Comparison of ENCODE assay signal across 8 cellular contexts in the genomic region with DNA sequence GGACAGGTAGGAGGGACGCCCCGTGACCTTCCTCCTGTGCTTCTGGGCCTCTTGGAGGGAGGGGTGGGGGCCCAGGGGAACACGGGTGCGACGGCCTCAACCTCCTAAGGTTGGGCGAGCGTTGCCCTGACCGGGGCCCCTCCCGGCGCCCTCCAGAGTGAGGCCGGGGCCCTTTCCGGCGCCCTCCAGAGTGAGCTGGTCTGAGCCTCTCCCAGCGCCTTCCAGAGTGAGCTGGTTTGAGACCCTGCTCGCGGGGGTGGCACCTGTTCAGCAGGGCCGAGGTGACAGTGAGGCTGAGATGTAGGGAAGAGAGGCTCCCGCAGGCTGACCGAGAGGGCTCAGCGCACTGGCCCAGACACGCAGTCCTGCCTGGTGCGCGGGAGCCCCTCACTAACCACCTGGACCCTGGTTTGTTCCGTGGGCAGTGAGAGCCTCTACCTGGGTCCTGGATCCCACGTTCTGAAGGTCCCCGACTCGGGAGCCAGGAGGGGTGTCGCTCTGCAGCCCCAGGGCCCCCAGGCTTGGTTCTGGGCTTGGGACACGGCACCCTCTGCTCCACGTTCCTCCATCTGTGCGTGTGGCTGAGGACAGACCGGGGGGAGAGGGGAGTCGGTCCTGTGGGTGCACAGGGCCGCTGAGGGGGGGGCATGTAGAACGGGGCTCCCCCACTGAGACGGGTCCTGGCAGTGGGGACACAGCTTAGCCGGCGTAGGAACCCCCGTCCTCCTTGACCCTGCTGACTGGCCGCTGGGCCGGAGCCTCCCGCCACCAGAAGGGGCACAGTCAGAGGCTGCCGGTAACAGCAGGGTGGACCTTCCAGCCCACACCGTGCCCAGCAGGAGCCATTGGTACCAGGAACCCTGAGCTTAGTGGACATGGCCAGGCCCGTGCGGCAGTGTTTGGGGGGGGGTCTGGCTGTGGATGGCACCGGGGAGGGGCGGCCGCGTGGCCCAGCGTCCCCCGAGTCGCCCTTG. TPM values are rescaled to one million over a fixed set of nuclear protein-coding genes. Genes with fewer than 3 reads are reported as not detected.
DNase-seq lines count a peak whose midpoint lies in the region; ATAC-seq, FAIRE-seq and TF ChIP-seq lines count a peak whose summit lies in the region.
"Had no signal": no experiment of that assay in that cellular context is flagged by ENCODE, and none has a peak within 500 bp of the region (broad histone marks: within the 10 kb centered on the region; RNA-seq: fewer than 3 reads in every experiment).

No MANE protein-coding gene starts in this region.

- peak overlapping the region; percentile 90; the same call in 1 of the 2 replicates for H3K27ac ChIP-seq in HCT116 (ENCODE audit: low read depth, low read length)
- peak overlapping the region; percentile 58 for H3K27ac ChIP-seq in angular gyrus (ENCODE audit: low read depth, low read length)
- H3K27ac ChIP-seq in kidney (ENCODE audit: low read depth in 2 of 2, low read length in 2 of 2): peak overlapping the region; percentile 23 to 57
- H3K27ac ChIP-seq in stomach: peak overlapping the region; percentile 23 to 84 (median 81)

- H3K27me3 ChIP-seq in HCT116 (ENCODE audit: insufficient read depth, low read length) (no peaks in the 10 kb centered on the region), stomach (peaks cover 0 to 39% (median 6%) of the 10 kb centered on the region in 3 donors)
- H3K27me3 ChIP-seq: adrenal gland had no signal

- H2AFZ ChIP-seq in HCT116 (ENCODE audit: low read depth, low read length, poor library complexity, severe bottlenecking): no peak overlapping the region

- H3K4me2 ChIP-seq in HCT116 (ENCODE audit: low read length): peak overlapping the region; percentile 95

- no peak for TF ChIP-seq RAD21 in HCT116 (IDR thresholded peaks at IDR 0.05; ENCODE audit: low read depth)

- TF ChIP-seq CTCF in HCT116 (IDR thresholded peaks at IDR 0.05 in 2 of 3, conservative IDR thresholded peaks at IDR 0.05 in 1 of 3; ENCODE audit: borderline replicate concordance in 1 of 3, insufficient read depth in 1 of 3, low read depth in 2 of 3, low read length in 2 of 3) (no peak), kidney (IDR thresholded peaks at IDR 0.05; ENCODE audit: borderline replicate concordance, extremely low read depth, insufficient read depth) (no peak), stomach (IDR thresholded peaks at IDR 0.05) (no peak)

- TF ChIP-seq POLR2A in HCT116 (IDR thresholded peaks at IDR 0.05; ENCODE audit: borderline replicate concordance, extremely low read depth, insufficient read depth, insufficient read length) (no peak), stomach (IDR thresholded peaks at IDR 0.05) (no peak), erythroblast (IDR thresholded peaks at IDR 0.05; ENCODE audit: low read length) (no peak)

- peak overlapping the region; percentile 76 to 82 for H3K4me3 ChIP-seq in HCT116 (replicated peaks in 1 of 2; ENCODE audit: low read depth in 1 of 2, low read length in 2 of 2)
- H3K4me3 ChIP-seq in kidney (ENCODE audit: low read length in 2 of 2): peak overlapping the region; percentile 66 to 69
- H3K4me3 ChIP-seq in stomach: peak overlapping the region; percentile 71 to 89 (median 78)

- H3K9ac ChIP-seq in HCT116 (ENCODE audit: low read length) (peak overlapping the region; percentile 83), kidney (ENCODE audit: low read length in 2 of 2) (peak overlapping the region; percentile 64 to 67)

- intact Hi-C loops in HCT116 (cut with micrococcal nuclease): no loop called here
- intact Hi-C loops in kidney (cut with DNase I): no loop called here
- intact Hi-C loops in stomach (cut with DNase I; ENCODE audit: low total_unique reads): no loop called here

- H3K4me1 ChIP-seq in HCT116 (ENCODE audit: control insufficient read depth in 1 of 2, insufficient read depth in 2 of 2, low read length in 2 of 2) (peaks cover 3 to 35% of the 10 kb centered on the region in 2 experiments; a peak in 3 of 4 replicates), kidney (ENCODE audit: control insufficient read depth in 1 of 2, insufficient read depth in 1 of 2, low read depth in 1 of 2, low read length in 2 of 2) (peaks cover 0 to 11% of the 10 kb centered on the region in 2 donors), stomach (peaks cover 0 to 86% (median 55%) of the 10 kb centered on the region in 4 donors)

- CTCF ChIA-PET in HCT116 (lab: Charles Lee): no interaction called here

- ATAC-seq in HCT116 (no peak), GM21360 (IDR thresholded peaks at IDR 0.05; ENCODE audit: unreplicated experiment) (no peak)

- POLR2A ChIA-PET in HCT116 (lab: Charles Lee): no interaction called here

- H3K9me3 ChIP-seq in HCT116 (ENCODE audit: control insufficient read depth in 1 of 2, insufficient read depth in 1 of 2, low read depth in 1 of 2, low read length in 2 of 2): no peaks in the 10 kb centered on the region
- no peaks in the 10 kb centered on the region for H3K9me3 ChIP-seq in kidney (ENCODE audit: control insufficient read depth in 1 of 2, low read length in 2 of 2)
- no peaks in the 10 kb centered on the region for H3K9me3 ChIP-seq in stomach
- H3K9me3 ChIP-seq: adrenal gland had no signal

- no peaks in the 10 kb centered on the region for H4K20me1 ChIP-seq in HCT116 (ENCODE audit: insufficient read depth)

- no peak for FAIRE-seq in kidney (lab: Jason Lieb, UNC)

- no peak for DNase-seq in HCT116 (ENCODE audit: low read depth, low spot score)
- DNase-seq in kidney: peak; percentile 81
- DNase-seq in stomach: no peak
- DNase-seq in AG08395 (ENCODE audit: low spot score): no peak
- DNase-seq in erythroblast (lab: John Stamatoyannopoulos, UW): no peak

- no peaks in the 10 kb centered on the region; the same call in 1 of the 2 replicates for H3K79me2 ChIP-seq in HCT116 (ENCODE audit: insufficient read depth, low read length)

- RAD21 ChIA-PET in HCT116 (lab: Charles Lee; ENCODE audit: low non-redundant PET in 1 of 2, low total read pairs in 2 of 2, uncharacterized antibody in 2 of 2, unreplicated experiment in 2 of 2): no interaction called here

- no peaks in the 10 kb centered on the region for H3K9me2 ChIP-seq in HCT116 (ENCODE audit: insufficient read depth)

- TF ChIP-seq EP300 in stomach (IDR thresholded peaks at IDR 0.05): no peak

- 51 to 65% (median 59%) methylated on average over 18 to 53 of the region's 53 CpGs for WGBS in stomach, 5 donors

- BruUV-seq in HCT116 (replicated peaks; lab: Mats Ljungman, UMichigan): no TSS peak

- peaks cover 0 to 11% of the 10 kb centered on the region in 2 experiments; a peak in 2 of 4 replicates for H3K36me3 ChIP-seq in HCT116 (ENCODE audit: control insufficient read depth in 1 of 2, insufficient read depth in 2 of 2, low read length in 2 of 2)
- peaks cover 2 to 22% of the 10 kb centered on the region in 2 donors for H3K36me3 ChIP-seq in kidney (ENCODE audit: control insufficient read depth in 1 of 2, insufficient read depth in 2 of 2, low read length in 2 of 2)
- H3K36me3 ChIP-seq in stomach: peaks cover 16 to 38% (median 23%) of the 10 kb centered on the region in 4 donors

TF ChIP-seq in HCT116, 20 proteins besides CTCF, POLR2A, EP300 and RAD21:
- TF ChIP-seq SRF (IDR thresholded peaks at IDR 0.05; ENCODE audit: low read depth) (no peak), SIN3A (IDR thresholded peaks at IDR 0.05; ENCODE audit: low read depth) (no peak), SP1 (IDR thresholded peaks at IDR 0.05; ENCODE audit: low read depth) (no peak), TCF7L2 (IDR thresholded peaks at IDR 0.05; ENCODE audit: borderline replicate concordance, extremely low read depth, insufficient read depth, insufficient read length) (no peak)

RNA-seq across cellular contexts. Expression of a gene that starts 1.5 kb away (rescaled TPM):
- total RNA-seq in HCT116 (2021; ENCODE audit: unreplicated experiment) (87.5 TPM), kidney (127 TPM), stomach (100 to 1,000 TPM; 147 to 756 (median 342) TPM)
- polyA plus RNA-seq in HCT116 (2012): 96.4 and 117 TPM in 2 replicates
- polyA plus RNA-seq in kidney (ENCODE audit: insufficient read depth, low read depth, low replicate concordance) (112 TPM), stomach (100 to 1,000 TPM in 1 of 3 donors, 10 to 100 TPM in 2; 63.2 to 174 (median 73.6) TPM)

Comparison
In these comparisons a context has a peak if more than half of its experiments do, and no peak if none do; other contexts are left out.
1. H3K27ac ChIP-seq: peak in every context shown above with its lines; median percentile 90 in HCT116; 81 in stomach; 58 in angular gyrus; 40 in kidney.